In the genomic region with DNA sequence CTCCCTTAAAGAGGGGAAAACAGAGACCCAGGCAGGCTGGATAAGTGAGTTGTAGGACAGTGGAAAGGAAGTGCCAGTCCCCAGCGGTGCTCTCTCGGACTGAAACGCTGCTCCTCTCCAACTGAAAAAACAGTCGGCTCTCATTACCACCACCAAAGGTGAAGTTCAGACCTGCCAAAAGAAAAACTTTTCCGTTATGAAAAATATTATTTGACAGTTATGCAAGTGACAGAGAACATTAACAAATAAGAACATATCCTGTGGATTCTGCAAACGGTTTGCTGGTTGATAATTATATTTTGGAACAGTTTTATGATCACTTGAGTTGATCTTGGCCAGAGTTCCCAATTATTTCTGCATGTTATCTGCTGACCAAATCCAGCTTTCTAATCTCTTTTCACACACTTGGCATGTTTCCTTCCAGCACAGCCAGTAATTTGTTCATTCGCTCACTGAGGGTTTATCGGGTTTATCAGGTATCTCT, we compare ENCODE assay signal across 15 cellular contexts.
DNase-seq lines count a peak whose midpoint lies in the region; ATAC-seq and TF ChIP-seq lines count a peak whose summit lies in the region.
"Had no signal": no experiment of that assay in that cellular context is flagged by ENCODE, and none has a peak within 500 bp of the region (broad histone marks: within the 10 kb centered on the region; RNA-seq: fewer than 3 reads in every experiment).

No MANE protein-coding gene starts in this region.

- peak; percentile 44 for DNase-seq in ACHN
- no peak for DNase-seq in chondrocyte (ENCODE audit: low spot score)
- DNase-seq in CD1c-positive myeloid dendritic cell (ENCODE audit: extremely low spot score), result no peak
- no peak for DNase-seq in prostate gland (ENCODE audit: low spot score)
- DNase-seq in GF-D8 (lab: John Stamatoyannopoulos, UW), result no peak
- DNase-seq: amygdala, GDM1, GOT3, NCI-H1694, NCI-H526 treated with DMSO at 0.1 percent for 48 hours had no signal

- CTCF ChIA-PET in HEK293 (lab: Yijun Ruan, JAX), result interaction anchor here (0.7 kb wide), 1 partner anchor 1560 kb away, joined by 3 read pairs; no protein-coding TSS in a partner anchor

- H3K9me3 ChIP-seq in HEK293 (ENCODE audit: control insufficient read depth, insufficient read depth, low read depth, low read length), result no peaks in the 10 kb centered on the region
- no peaks in the 10 kb centered on the region for H3K9me3 ChIP-seq in neutrophil
- H3K9me3 ChIP-seq in prostate gland, result no peaks in the 10 kb centered on the region

- H3K4me3 Mint-ChIP-seq in chondrocyte (ENCODE audit: unreplicated experiment), result no peak overlapping the region

- H3K36me3 Mint-ChIP-seq in chondrocyte (ENCODE audit: low read depth), result peaks cover 3% of the 10 kb centered on the region
- H3K36me3 Mint-ChIP-seq: stimulated activated effector memory CD8-positive, alpha-beta T cell treated with anti-CD3 and anti-CD28 coated beads, Interleukin-12 subunit alpha, Interleukin-12 subunit beta, amount 100 ng/mL, for 72 hours had no signal

- WGBS in prostate gland, result 10% methylated on average over 8 of the region's 8 CpGs

- H3K4me3 ChIP-seq in HEK293 (ENCODE audit: low read depth, low read length) (no peak overlapping the region), neutrophil (ENCODE audit: low read depth in 1 of 2, low read length in 1 of 2) (no peak overlapping the region), prostate gland (no peak overlapping the region)

- H3K4me1 Mint-ChIP-seq in chondrocyte (ENCODE audit: low read depth), result peaks cover 62% of the 10 kb centered on the region

- H3K27ac ChIP-seq in HEK293 (ENCODE audit: extremely low read depth, low read depth, low read length) (no peak overlapping the region), neutrophil (peak overlapping the region; percentile 22), prostate gland (no peak overlapping the region)

- peak overlapping the region; percentile 98 for H3K27ac Mint-ChIP-seq in chondrocyte (ENCODE audit: unreplicated experiment)
- H3K27ac Mint-ChIP-seq: progenitor cell of endocrine pancreas had no signal

- H3K4me1 ChIP-seq in HEK293 (ENCODE audit: control insufficient read depth, insufficient read depth, low read length) (peaks cover 16% of the 10 kb centered on the region), neutrophil (ENCODE audit: control insufficient read depth in 1 of 2, insufficient read depth in 1 of 2, low read depth in 1 of 2, low read length in 1 of 2) (peaks cover 40 to 45% of the 10 kb centered on the region in 2 experiments), prostate gland (replicated peaks) (no peaks in the 10 kb centered on the region)

- no peaks in the 10 kb centered on the region for H3K27me3 Mint-ChIP-seq in chondrocyte (ENCODE audit: low read depth)

- H3K36me3 ChIP-seq in HEK293 (ENCODE audit: control insufficient read depth in 2 of 2, insufficient read depth in 1 of 2, low read length in 2 of 2) (no peaks in the 10 kb centered on the region), neutrophil (no peaks in the 10 kb centered on the region), prostate gland (no peaks in the 10 kb centered on the region)

- POLR2A ChIA-PET in HEK293 (lab: Yijun Ruan, JAX), result no interaction called here

- in situ Hi-C loops in ACHN (cut with HindIII; ENCODE audit: low pct_ligation_motif_present, low pct_unique_long_range_greater_than_20kb, low sequenced_read_pairs), result no loop called here

- TF ChIP-seq CTCF in HEK293 (tag by site-specific recombination; IDR thresholded peaks at IDR 0.05) (no peak), chondrocyte (IDR thresholded peaks at IDR 0.05) (no peak), neutrophil (IDR thresholded peaks at IDR 0.05) (no peak), prostate gland (IDR thresholded peaks at IDR 0.05) (no peak)

- H3K9me3 Mint-ChIP-seq in chondrocyte (ENCODE audit: low read depth), result no peaks in the 10 kb centered on the region
- H3K9me3 Mint-ChIP-seq: stimulated activated effector memory CD8-positive, alpha-beta T cell treated with anti-CD3 and anti-CD28 coated beads, Interleukin-12 subunit alpha, Interleukin-12 subunit beta, amount 100 ng/mL, for 72 hours had no signal

- H3K27me3 ChIP-seq in neutrophil (no peaks in the 10 kb centered on the region), prostate gland (replicated peaks; ENCODE audit: insufficient read depth) (no peaks in the 10 kb centered on the region)

- intact Hi-C loops in prostate gland (cut with DNase I), result no loop called here

- no peak for ATAC-seq in GM19351 (IDR thresholded peaks at IDR 0.05; ENCODE audit: unreplicated experiment)

- TF ChIP-seq POLR2A in prostate gland (IDR thresholded peaks at IDR 0.05), result no peak

TF ChIP-seq in HEK293, 187 proteins besides CTCF, POLR2A, EP300 and RAD21:
- TF ChIP-seq FEZF1 (tag by site-specific recombination; IDR thresholded peaks at IDR 0.05), result 0 out of 2 replicates have a peak, but pooled peaks have one; percentile 32
- TF ChIP-seq ZNF843 (tag by site-specific recombination; IDR thresholded peaks at IDR 0.05), result peak; percentile 39; the same call in 1 of the 2 replicates
- TF ChIP-seq ZNF169 (tag by site-specific recombination; IDR thresholded peaks at IDR 0.05), result no peak
- no peak for TF ChIP-seq ZNF658 (tag by site-specific recombination; IDR thresholded peaks at IDR 0.05)
- TF ChIP-seq PRDM6 (tag by site-specific recombination; IDR thresholded peaks at IDR 0.05), result peak; percentile 80
- TF ChIP-seq SP7 (tag by site-specific recombination; IDR thresholded peaks at IDR 0.05), result 0 out of 2 replicates have a peak, but pooled peaks have one; percentile 19
- 0 out of 2 replicates have a peak, but pooled peaks have one; percentile 3 for TF ChIP-seq ZNF596 (tag by site-specific recombination; IDR thresholded peaks at IDR 0.05)
